Comparison of ENCODE assay signal across 2 cellular contexts in the genomic region with DNA sequence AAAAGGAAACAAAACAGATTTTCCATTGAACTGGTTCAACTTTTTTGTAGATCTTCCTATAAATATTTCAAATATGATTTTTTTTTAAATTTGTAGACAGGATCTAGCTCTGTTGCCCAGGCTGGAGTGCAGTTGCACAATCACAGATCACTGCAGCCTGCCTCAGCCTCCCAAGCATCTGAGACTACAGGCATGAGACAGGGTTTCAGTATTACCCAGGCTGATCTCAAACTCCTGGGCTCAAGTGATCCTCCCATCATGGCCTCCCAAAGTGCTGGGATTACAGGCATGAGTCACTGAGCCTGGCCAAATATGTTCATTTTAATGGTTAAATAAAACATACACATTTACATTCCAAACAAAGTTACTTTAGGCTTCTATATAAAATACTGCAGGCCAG.
TF ChIP-seq lines count a peak whose summit lies in the region.

No MANE protein-coding gene starts in this region.

TF ChIP-seq in IMR-90, 13 proteins besides CTCF, POLR2A, EP300 and RAD21:
- peak; percentile 84 for TF ChIP-seq CEBPB (IDR thresholded peaks at IDR 0.05; ENCODE audit: low read depth, low read length)
- TF ChIP-seq RCOR1 (IDR thresholded peaks at IDR 0.05; ENCODE audit: insufficient replicate concordance, low read length) = no peak

TF ChIP-seq in H1, 55 proteins besides CTCF, POLR2A, EP300 and RAD21:
- TF ChIP-seq CHD2 (IDR thresholded peaks at IDR 0.05; ENCODE audit: low read length) (no peak), PHF8 (conservative IDR thresholded peaks at IDR 0.05; ENCODE audit: low read depth, low read length) (no peak), RFX5 (IDR thresholded peaks at IDR 0.05; ENCODE audit: borderline replicate concordance, low read depth, low read length) (no peak), CEBPB (IDR thresholded peaks at IDR 0.05; ENCODE audit: low read depth, low read length) (0 out of 2 replicates have a peak, but pooled peaks have one; percentile 9), RXRA (IDR thresholded peaks at IDR 0.05; ENCODE audit: insufficient read depth, low read depth, low read length) (no peak), RBBP5 (IDR thresholded peaks at IDR 0.05; ENCODE audit: borderline replicate concordance, low read depth, low read length) (no peak), RNF2 (IDR thresholded peaks at IDR 0.05; ENCODE audit: borderline replicate concordance, low read depth, low read length, missing control alignments, poor library complexity, severe bottlenecking) (no peak)
